In the genomic region with DNA sequence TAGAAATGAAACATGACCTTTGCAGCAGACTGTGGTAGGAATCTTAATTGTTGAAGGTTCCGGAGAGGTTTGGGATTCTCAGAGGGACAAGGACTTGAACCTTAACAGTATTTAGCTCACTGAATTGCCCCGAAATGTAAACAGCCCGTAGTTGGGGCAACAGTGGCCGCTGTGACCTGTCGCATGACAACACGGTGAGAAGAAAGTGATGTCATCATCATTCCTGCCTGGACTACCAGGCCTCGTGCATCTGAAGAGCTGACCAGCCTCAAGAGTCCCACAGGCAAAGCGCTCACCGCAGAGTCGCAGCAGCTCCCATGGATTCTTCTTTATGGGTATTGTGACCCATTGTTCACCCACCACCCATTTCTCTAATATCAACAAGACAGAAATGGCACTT, we compare ENCODE assay signal across 27 cellular contexts.
"Had no signal": no experiment of that assay in that cellular context is flagged by ENCODE, and none has a peak within 500 bp of the region (broad histone marks: within the 10 kb centered on the region; RNA-seq: fewer than 3 reads in every experiment).

No MANE protein-coding gene starts in this region.

- H3K4me3 Mint-ChIP-seq: activated B cell treated with CpG ODN at 0.5 μM for 24 hours; activated CD4-positive, alpha-beta T cell treated with anti-CD3 and anti-CD28 coated beads, Interleukin-2, amount 10 ng/mL, durations not matched to agents 24 days and 14 days; activated CD8-positive, alpha-beta memory T cell treated with anti-CD3 and anti-CD28 coated beads, Interleukin-2, amount 10 ng/mL, durations not matched to agents 7 days and 5 days; activated naive CD4-positive, alpha-beta T cell treated with anti-CD3 and anti-CD28 coated beads for 36 hours; activated naive CD8-positive, alpha-beta T cell; activated T-cell treated with anti-CD3 and anti-CD28 coated beads, Interleukin-2, amount 50 U/mL, for 24 hours; activated T-helper 1 cell treated with anti-CD3 and anti-CD28 coated beads, Interleukin-12 subunit alpha, Interleukin-12 subunit beta, Interleukin-2, Interleukin-4 antibody, amounts not matched to agents 30 ng/mL and 10 ng/mL and 1 ng/mL, durations not matched to agents 14 hours and 24 hours and 36 hours; T-helper 17 cell had no signal

- H3K27ac Mint-ChIP-seq: activated B cell treated with CpG ODN at 0.5 μM for 24 hours; activated CD4-positive, alpha-beta T cell treated with anti-CD3 and anti-CD28 coated beads, Interleukin-2, amount 10 ng/mL, durations not matched to agents 24 days and 14 days; activated CD8-positive, alpha-beta memory T cell treated with anti-CD3 and anti-CD28 coated beads, Interleukin-2, amount 10 ng/mL, durations not matched to agents 7 days and 5 days; activated naive CD4-positive, alpha-beta T cell treated with anti-CD3 and anti-CD28 coated beads for 36 hours; activated naive CD8-positive, alpha-beta T cell; activated T-cell treated with anti-CD3 and anti-CD28 coated beads, Interleukin-2, amount 50 U/mL, for 24 hours; activated T-helper 1 cell treated with anti-CD3 and anti-CD28 coated beads, Interleukin-12 subunit alpha, Interleukin-12 subunit beta, Interleukin-2, Interleukin-4 antibody, amounts not matched to agents 30 ng/mL and 10 ng/mL and 1 ng/mL, durations not matched to agents 14 hours and 24 hours and 36 hours; T-helper 17 cell had no signal

- H3K9me3 ChIP-seq: MG63 had no signal

- H3K27ac ChIP-seq: RWPE1 had no signal

- H3K27me3 Mint-ChIP-seq: activated B cell treated with CpG ODN at 0.5 μM for 24 hours; activated CD8-positive, alpha-beta memory T cell treated with anti-CD3 and anti-CD28 coated beads, Interleukin-2, amount 10 ng/mL, durations not matched to agents 7 days and 5 days; activated naive CD8-positive, alpha-beta T cell; activated T-cell treated with anti-CD3 and anti-CD28 coated beads, Interleukin-2, amount 50 U/mL, for 24 hours; T-helper 17 cell had no signal

- H3K9me3 Mint-ChIP-seq: activated B cell treated with CpG ODN at 0.5 μM for 24 hours; activated CD4-positive, alpha-beta T cell treated with anti-CD3 and anti-CD28 coated beads, Interleukin-2, amount 10 ng/mL, durations not matched to agents 24 days and 14 days; activated naive CD4-positive, alpha-beta T cell treated with anti-CD3 and anti-CD28 coated beads for 36 hours; activated T-cell treated with anti-CD3 and anti-CD28 coated beads, Interleukin-2, amount 50 U/mL, for 24 hours; activated T-helper 1 cell treated with anti-CD3 and anti-CD28 coated beads, Interleukin-12 subunit alpha, Interleukin-12 subunit beta, Interleukin-2, Interleukin-4 antibody, amounts not matched to agents 30 ng/mL and 10 ng/mL and 1 ng/mL, durations not matched to agents 14 hours and 24 hours and 36 hours had no signal

- DNase-seq: activated B cell treated with CpG ODN at 0.5 μM for 24 hours; activated CD4-positive, alpha-beta T cell treated with anti-CD3 and anti-CD28 coated beads for 1 hour; activated CD4-positive, alpha-beta T cell treated with anti-CD3 and anti-CD28 coated beads, Interleukin-2, amount 10 ng/mL, durations not matched to agents 24 days and 14 days; activated CD4-positive, alpha-beta T cell treated with anti-CD3 and anti-CD28 coated beads, Interleukin-2, amount 50 U/mL, for 48 hours; activated CD8-positive, alpha-beta memory T cell treated with anti-CD3 and anti-CD28 coated beads, Interleukin-2, amount 10 ng/mL, durations not matched to agents 7 days and 5 days; activated effector memory CD4-positive, alpha-beta T cell treated with anti-CD3 and anti-CD28 coated beads, Interleukin-2, amount 50 U/mL, for 16 hours; activated naive CD4-positive, alpha-beta T cell treated with anti-CD3 and anti-CD28 coated beads for 36 hours; activated T-cell treated with anti-CD3 and anti-CD28 coated beads, Interleukin-2, amount 50 U/mL, for 24 hours; amygdala; cerebellar nuclear complex; MG63; NCI-H1105; NCI-H1436; NCI-H1694 treated with DMSO at 0.1 percent for 48 hours; NCI-H2029 treated with DMSO at 0.1 percent for 48 hours; NCI-H345; NCI-H510A; NCI-H69; NK-92 treated with Interleukin-12 subunit alpha and Interleukin-12 subunit beta, amount 100 ng/mL, for 24 hours; OCI-M1; SHP77 treated with DMSO at 0.1 percent for 48 hours; T-helper 17 cell; T-helper 9 cell had no signal

- H3K36me3 ChIP-seq: MG63 had no signal

- H3K36me3 Mint-ChIP-seq: activated CD8-positive, alpha-beta memory T cell treated with anti-CD3 and anti-CD28 coated beads, Interleukin-2, amount 10 ng/mL, durations not matched to agents 7 days and 5 days; activated naive CD8-positive, alpha-beta T cell had no signal

- H3K4me3 ChIP-seq: MG63 had no signal

- H3K27me3 ChIP-seq: MG63 had no signal

- H3K4me1 Mint-ChIP-seq: activated B cell treated with CpG ODN at 0.5 μM for 24 hours; activated CD8-positive, alpha-beta memory T cell treated with anti-CD3 and anti-CD28 coated beads, Interleukin-2, amount 10 ng/mL, durations not matched to agents 7 days and 5 days; T-helper 17 cell had no signal

- ATAC-seq: activated CD8-positive, alpha-beta memory T cell treated with anti-CD3 and anti-CD28 coated beads, Interleukin-2, amount 10 ng/mL, durations not matched to agents 7 days and 5 days; Panc1; T-helper 17 cell had no signal
